ENCODE assay signal across 33 cellular contexts in the genomic region with DNA sequence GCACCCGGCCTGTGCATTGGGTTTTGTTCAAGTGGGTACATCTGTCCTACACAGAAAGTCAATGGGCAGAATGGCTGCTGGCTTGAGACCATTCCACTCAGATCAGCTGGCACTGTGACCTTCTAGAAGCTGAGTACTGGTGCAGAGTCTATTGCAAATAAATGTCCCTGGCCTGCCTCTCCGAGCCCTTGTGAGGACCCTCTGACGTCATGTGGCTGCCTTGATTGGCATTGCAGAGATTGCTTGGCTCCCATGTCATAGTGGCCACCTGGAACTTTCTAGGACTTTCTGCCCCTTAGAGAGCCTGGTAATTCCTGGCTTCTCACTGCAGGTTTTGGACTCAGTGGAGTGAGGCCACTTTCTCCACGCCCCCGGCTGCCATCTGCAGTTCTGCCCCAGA.
DNase-seq lines count a peak whose midpoint lies in the region; ATAC-seq, FAIRE-seq and TF ChIP-seq lines count a peak whose summit lies in the region.
"Had no signal": no experiment of that assay in that cellular context is flagged by ENCODE, and none has a peak within 500 bp of the region (broad histone marks: within the 10 kb centered on the region; RNA-seq: fewer than 3 reads in every experiment).

No MANE protein-coding gene starts in this region.

- TF ChIP-seq POLR2A in HepG2 (IDR thresholded peaks at IDR 0.05; ENCODE audit: insufficient read depth in 1 of 2, low read depth in 2 of 2, low read length in 2 of 2) (no peak), right lobe of liver (IDR thresholded peaks at IDR 0.05) (no peak)

- TF ChIP-seq EP300 in HepG2 (IDR thresholded peaks at IDR 0.05; ENCODE audit: low read depth in 2 of 2, low read length in 2 of 2), result no peak
- TF ChIP-seq EP300 in HepG2 (CRISPR knock-in tag; IDR thresholded peaks at IDR 0.05; ENCODE audit: borderline replicate concordance), result no peak

- no peak overlapping the region for H3K9ac ChIP-seq in HepG2 (ENCODE audit: insufficient read depth, low read depth, low read length)
- H3K9ac ChIP-seq: BLaER1; BLaER1 treated with 17β-estradiol and CSF1 and Interleukin-3, amounts not matched to agents 10 nM and 100 nM had no signal

- POLR2A ChIA-PET in HepG2 (lab: Yijun Ruan, JAX), result no interaction called here

- H3K4me3 ChIP-seq in HepG2 (replicated peaks in 1 of 3; ENCODE audit: insufficient read depth in 1 of 3, low read depth in 2 of 3, low read length in 3 of 3), result no peak overlapping the region
- no peak overlapping the region for H3K4me3 ChIP-seq in right lobe of liver
- H3K4me3 ChIP-seq in bronchial epithelial cell (ENCODE audit: low read depth, low read length), result no peak overlapping the region
- no peak overlapping the region for H3K4me3 ChIP-seq in osteoblast (ENCODE audit: insufficient read depth, low read length)
- no peak overlapping the region for H3K4me3 ChIP-seq in brain microvascular endothelial cell (ENCODE audit: low read depth, low read length)
- H3K4me3 ChIP-seq: A549; BLaER1; BLaER1 treated with 17β-estradiol and CSF1 and Interleukin-3, amounts not matched to agents 10 nM and 100 nM had no signal

- no peak overlapping the region for H3K4me2 ChIP-seq in HepG2 (ENCODE audit: low read depth, low read length)
- H3K4me2 ChIP-seq in osteoblast (ENCODE audit: insufficient read depth, low read length), result no peak overlapping the region
- H3K4me2 ChIP-seq: A549; BLaER1; BLaER1 treated with 17β-estradiol and CSF1 and Interleukin-3, amounts not matched to agents 10 nM and 100 nM had no signal

- H2AFZ ChIP-seq in HepG2 (ENCODE audit: low read length), result no peak overlapping the region
- H2AFZ ChIP-seq in osteoblast (ENCODE audit: low read length), result no peak overlapping the region

- H3K9me3 ChIP-seq in HepG2 (ENCODE audit: low read length) (no peaks in the 10 kb centered on the region), right lobe of liver (no peaks in the 10 kb centered on the region), osteoblast (ENCODE audit: low read depth, low read length) (no peaks in the 10 kb centered on the region)
- H3K9me3 ChIP-seq: A549; BE2C; BLaER1; BLaER1 treated with 17β-estradiol and CSF1 and Interleukin-3, amounts not matched to agents 10 nM and 100 nM; Caco-2 had no signal

- no peak for TF ChIP-seq RAD21 in HepG2 (CRISPR knock-in tag; IDR thresholded peaks at IDR 0.05)

- no TSS peak for BruUV-seq in HepG2 (replicated peaks; lab: Mats Ljungman, UMichigan)

- in situ Hi-C loops in HepG2 (cut with HindIII; ENCODE audit: extremely low pct_ligation_motif_present, low pct_unique_long_range_greater_than_20kb) (no loop called here), brain microvascular endothelial cell (cut with HindIII; ENCODE audit: low pct_ligation_motif_present, low sequenced_read_pairs) (no loop called here)

- no peak overlapping the region for H3K27ac ChIP-seq in HepG2 (ENCODE audit: extremely low read length, insufficient read depth, low read length)
- no peak overlapping the region for H3K27ac ChIP-seq in right lobe of liver
- no peak overlapping the region for H3K27ac ChIP-seq in osteoblast (ENCODE audit: low read depth, low read length)
- H3K27ac ChIP-seq in brain microvascular endothelial cell, result no peak overlapping the region
- H3K27ac ChIP-seq: 22Rv1; A549; BLaER1; BLaER1 treated with 17β-estradiol and CSF1 and Interleukin-3, amounts not matched to agents 10 nM and 100 nM; C4-2B had no signal

- H3K79me2 ChIP-seq in HepG2 (ENCODE audit: insufficient read depth, low read length) (no peaks in the 10 kb centered on the region), osteoblast (ENCODE audit: insufficient read depth, low read length) (no peaks in the 10 kb centered on the region)

- ATAC-seq in HepG2 (no peak), right lobe of liver (no peak)
- ATAC-seq: CD8-positive, alpha-beta T cell had no signal

- no peak for TF ChIP-seq CTCF in HepG2 (CRISPR knock-in tag; IDR thresholded peaks at IDR 0.05)
- no peak for TF ChIP-seq CTCF in right lobe of liver (IDR thresholded peaks at IDR 0.05)
- TF ChIP-seq CTCF in bronchial epithelial cell (IDR thresholded peaks at IDR 0.05; ENCODE audit: insufficient read depth, low read length, severe bottlenecking), result no peak
- TF ChIP-seq CTCF in osteoblast (IDR thresholded peaks at IDR 0.05; ENCODE audit: extremely low read depth, low read depth, low read length), result no peak
- no peak for TF ChIP-seq CTCF in brain microvascular endothelial cell (IDR thresholded peaks at IDR 0.05; ENCODE audit: low read depth, low read length, missing control alignments)

- 2% methylated on average over 5 of the region's 5 CpGs for WGBS in HepG2 (ENCODE audit: low lambda C conversion rate)
- 78% methylated on average over 3 of the region's 5 CpGs for WGBS in right lobe of liver (ENCODE audit: insufficient coverage, low coverage, low lambda C conversion rate, missing lambda C conversion rate)

- H3K27me3 ChIP-seq in HepG2 (ENCODE audit: control insufficient read depth in 1 of 2, insufficient read depth in 2 of 2, low read length in 2 of 2) (peaks cover 5 to 77% of the 10 kb centered on the region in 2 experiments; a peak in 4 of 5 replicates), right lobe of liver (no peaks in the 10 kb centered on the region), bronchial epithelial cell (ENCODE audit: control insufficient read depth, insufficient read depth, low read length) (no peaks in the 10 kb centered on the region), osteoblast (ENCODE audit: insufficient read depth, low read length) (peaks cover 6% of the 10 kb centered on the region), brain microvascular endothelial cell (replicated peaks) (no peaks in the 10 kb centered on the region)
- H3K27me3 ChIP-seq: BLaER1 had no signal

- H3K4me1 ChIP-seq in HepG2 (ENCODE audit: insufficient read depth, low read length), result peaks cover 10% of the 10 kb centered on the region
- H3K4me1 ChIP-seq in right lobe of liver, result peaks cover 0 to 16% (median 1%) of the 10 kb centered on the region in 4 donors
- H3K4me1 ChIP-seq in osteoblast (ENCODE audit: insufficient read depth, low read length), result no peaks in the 10 kb centered on the region
- H3K4me1 ChIP-seq: A549, BE2C, Caco-2 had no signal

- no peaks in the 10 kb centered on the region for H3K36me3 ChIP-seq in HepG2 (replicated peaks in 1 of 2; ENCODE audit: control insufficient read depth in 1 of 2, insufficient read depth in 2 of 2, low read length in 2 of 2)
- H3K36me3 ChIP-seq in right lobe of liver, result no peaks in the 10 kb centered on the region
- no peaks in the 10 kb centered on the region for H3K36me3 ChIP-seq in bronchial epithelial cell (ENCODE audit: control insufficient read depth, insufficient read depth, low read length)
- no peaks in the 10 kb centered on the region for H3K36me3 ChIP-seq in osteoblast (ENCODE audit: insufficient read depth, low read length)
- H3K36me3 ChIP-seq in brain microvascular endothelial cell (replicated peaks), result no peaks in the 10 kb centered on the region
- H3K36me3 ChIP-seq: BE2C; BLaER1; BLaER1 treated with 17β-estradiol and CSF1 and Interleukin-3, amounts not matched to agents 10 nM and 100 nM had no signal

- FAIRE-seq in HepG2 (lab: Jason Lieb, UNC), result no peak
- FAIRE-seq in bronchial epithelial cell (lab: Jason Lieb, UNC), result peak; percentile 55
- FAIRE-seq: A204.1, A549, D721Med had no signal

- DNase-seq in HepG2 (ENCODE audit: low spot score) (no peak), right lobe of liver (no peak), bronchial epithelial cell (ENCODE audit: low read depth) (no peak), osteoblast (ENCODE audit: insufficient read length, low spot score, missing footprints) (peak; percentile 44), brain microvascular endothelial cell (no peak), NCI-H2081 (lab: John Stamatoyannopoulos, UW) (no peak)
- DNase-seq: 8988T; ACHN; AML-193; BE2C; C1 segment of cervical spinal cord; Caco-2; Calu3; CD4-positive, alpha-beta memory T cell; CD4-positive, alpha-beta T cell; CD4-positive, CD25-positive, alpha-beta regulatory T cell; CD8-positive, alpha-beta memory T cell; CD8-positive, alpha-beta T cell; COR-L47; DMS 273 treated with DMSO at 0.1 percent for 48 hours; DMS153; DMS53; DMS79; DMS79 treated with DMSO at 0.1 percent for 48 hours; DND-41; EL had no signal

- CTCF ChIA-PET in HepG2 (lab: Yijun Ruan, JAX; ENCODE audit: low intra/inter-chr PET ratio, low total read pairs), result no interaction called here

- intact Hi-C loops in HepG2 (cut with micrococcal nuclease; ENCODE audit: unreplicated experiment), result no loop called here
- intact Hi-C loops in right lobe of liver (cut with DNase I), result no loop called here

- H4K20me1 ChIP-seq in HepG2 (ENCODE audit: insufficient read depth, low read length), result peaks cover 8% of the 10 kb centered on the region; the same call in 1 of the 2 replicates
- no peaks in the 10 kb centered on the region for H4K20me1 ChIP-seq in osteoblast (ENCODE audit: insufficient read depth, low read length)
- H4K20me1 ChIP-seq: BLaER1 had no signal

TF ChIP-seq in HepG2, 621 proteins besides CTCF, POLR2A, EP300 and RAD21:
- TF ChIP-seq NCOR1 (IDR thresholded peaks at IDR 0.05; ENCODE audit: borderline replicate concordance, low read length) (no peak), FOXJ3 (CRISPR knock-in tag; IDR thresholded peaks at IDR 0.05; ENCODE audit: borderline replicate concordance) (no peak), ATF7 (IDR thresholded peaks at IDR 0.05) (peak; percentile 74), ATF7 (CRISPR knock-in tag; IDR thresholded peaks at IDR 0.05) (no peak), CENPX (CRISPR knock-in tag; IDR thresholded peaks at IDR 0.05) (no peak), CREB1 (IDR thresholded peaks at IDR 0.05) (peak; percentile 93), CREB1 (CRISPR knock-in tag; IDR thresholded peaks at IDR 0.05) (no peak), EEA1 (CRISPR knock-in tag; IDR thresholded peaks at IDR 0.05; ENCODE audit: borderline replicate concordance) (no peak)
- TF ChIP-seq, protein P1, sequence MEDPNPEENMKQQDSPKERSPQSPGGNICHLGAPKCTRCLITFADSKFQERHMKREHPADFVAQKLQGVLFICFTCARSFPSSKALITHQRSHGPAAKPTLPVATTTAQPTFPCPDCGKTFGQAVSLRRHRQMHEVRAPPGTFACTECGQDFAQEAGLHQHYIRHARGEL (CRISPR knock-in tag; IDR thresholded peaks at IDR 0.05), result no peak
